In genomic region chr20:45436732-45437485, GRCh38 we compare ENCODE assay signal across 1 cellular context.
TF ChIP-seq lines count a peak whose summit lies in the region.

No MANE protein-coding gene starts in this region.

TF ChIP-seq in K562, 482 proteins besides CTCF, POLR2A, EP300 and RAD21 (continues in another document):
- TF ChIP-seq PHF21A (IDR thresholded peaks at IDR 0.05; ENCODE audit: borderline replicate concordance, low read depth) (0 out of 2 replicates have a peak, but pooled peaks have one; percentile 49), DEAF1 (CRISPR knock-in tag; IDR thresholded peaks at IDR 0.05) (peak; percentile 85), MYNN (IDR thresholded peaks at IDR 0.05) (0 out of 2 replicates have a peak, but pooled peaks have one; percentile 36), MYNN (CRISPR knock-in tag; IDR thresholded peaks at IDR 0.05) (no peak), BRD9 (IDR thresholded peaks at IDR 0.05; ENCODE audit: low read depth, partially characterized antibody) (peak; percentile 45), JUND (IDR thresholded peaks at IDR 0.05; ENCODE audit: borderline replicate concordance, low read depth, low read length) (0 out of 2 replicates have a peak, but pooled peaks have one; percentile 2), JUND (tag; IDR thresholded peaks at IDR 0.05; ENCODE audit: borderline replicate concordance, low read depth, low read length) (no peak; the same call in 2 of the 3 replicates), ATF7 (IDR thresholded peaks at IDR 0.05) (peak; percentile 65), CC2D1A (IDR thresholded peaks at IDR 0.05) (peak; percentile 66; the same call in 1 of the 2 replicates), GABPB1 (CRISPR knock-in tag; IDR thresholded peaks at IDR 0.05) (peak; percentile 59; the same call in 1 of the 2 replicates), MAZ (CRISPR knock-in tag; conservative IDR thresholded peaks at IDR 0.05 in 1 of 2, IDR thresholded peaks at IDR 0.05 in 1 of 2) (peak in 1 of 2 experiments; percentile 71; a peak in 2 of 4 replicates), SMC3 (conservative IDR thresholded peaks at IDR 0.05; ENCODE audit: insufficient read depth, low read depth, low read length) (peak; percentile 94), SP1 (CRISPR knock-in tag; IDR thresholded peaks at IDR 0.05) (no peak), ETV5 (CRISPR knock-in tag; IDR thresholded peaks at IDR 0.05; ENCODE audit: low read depth) (peak; percentile 60; the same call in 1 of the 2 replicates), MTA3 (IDR thresholded peaks at IDR 0.05; ENCODE audit: borderline replicate concordance) (peak; percentile 57; the same call in 1 of the 2 replicates), U2AF1 (optimal IDR thresholded peaks at IDR 0.05; ENCODE audit: low read depth, low read length) (no peak), ZNF696 (CRISPR knock-in tag; conservative IDR thresholded peaks at IDR 0.05) (no peak), RCOR1 (IDR thresholded peaks at IDR 0.05; ENCODE audit: borderline replicate concordance in 1 of 2, low read depth in 2 of 2, low read length in 2 of 2) (peak in 1 of 2 experiments; percentile 62; a peak in 2 of 4 replicates), ZNF217 (CRISPR knock-in tag; IDR thresholded peaks at IDR 0.05) (no peak), PRDM10 (IDR thresholded peaks at IDR 0.05; ENCODE audit: partially characterized antibody) (peak; percentile 81), ZNF431 (CRISPR knock-in tag; IDR thresholded peaks at IDR 0.05) (peak; percentile 37; the same call in 1 of the 2 replicates), LCOR (CRISPR knock-in tag; IDR thresholded peaks at IDR 0.05) (peak; percentile 14; the same call in 1 of the 2 replicates), CEBPZ (IDR thresholded peaks at IDR 0.05; ENCODE audit: borderline replicate concordance, low read depth, low read length) (no peak), KDM1A (IDR thresholded peaks at IDR 0.05) (no peak), ARID2 (IDR thresholded peaks at IDR 0.05) (peak; percentile 91), KAT7 (CRISPR knock-in tag; IDR thresholded peaks at IDR 0.05; ENCODE audit: borderline replicate concordance) (peak; percentile 37; the same call in 1 of the 2 replicates), L3MBTL2 (IDR thresholded peaks at IDR 0.05) (peak; percentile 42; the same call in 1 of the 2 replicates), STAG1 (CRISPR knock-in tag; IDR thresholded peaks at IDR 0.05; ENCODE audit: borderline replicate concordance) (peak; percentile 87), EGR1 (conservative IDR thresholded peaks at IDR 0.05) (peak; percentile 48; the same call in 1 of the 2 replicates), E2F1 (CRISPR knock-in tag; IDR thresholded peaks at IDR 0.05) (peak; percentile 23; the same call in 1 of the 2 replicates), TBP (optimal IDR thresholded peaks at IDR 0.05; ENCODE audit: low read depth, low read length) (peak; percentile 29), KLF1 (tag; IDR thresholded peaks at IDR 0.05) (0 out of 2 replicates have a peak, but pooled peaks have one; percentile 43), RBFOX2 (IDR thresholded peaks at IDR 0.05; ENCODE audit: low read depth, low read length) (peak; percentile 66), AFF4 (CRISPR knock-in tag; IDR thresholded peaks at IDR 0.05) (no peak), ESRRA (IDR thresholded peaks at IDR 0.05; ENCODE audit: borderline replicate concordance, low read depth) (peak; percentile 50; the same call in 1 of the 2 replicates), ZNF639 (CRISPR knock-in tag; conservative IDR thresholded peaks at IDR 0.05 in 1 of 2, IDR thresholded peaks at IDR 0.05 in 1 of 2) (no peak), MYBL2 (IDR thresholded peaks at IDR 0.05; ENCODE audit: low read depth) (no peak), MYBL2 (CRISPR knock-in tag; IDR thresholded peaks at IDR 0.05; ENCODE audit: borderline replicate concordance) (no peak), TCF7L2 (IDR thresholded peaks at IDR 0.05; ENCODE audit: low read depth, low read length) (no peak), ZEB2 (IDR thresholded peaks at IDR 0.05) (peak; percentile 49; the same call in 1 of the 2 replicates), KLF16 (IDR thresholded peaks at IDR 0.05) (0 out of 2 replicates have a peak, but pooled peaks have one; percentile 33), EP400 (IDR thresholded peaks at IDR 0.05) (0 out of 2 replicates have a peak, but pooled peaks have one; percentile 31), PHF8 (IDR thresholded peaks at IDR 0.05; ENCODE audit: borderline replicate concordance, low read length) (peak; percentile 26; the same call in 1 of the 2 replicates), SNIP1 (IDR thresholded peaks at IDR 0.05; ENCODE audit: low read depth) (no peak), ZBTB43 (CRISPR knock-in tag; IDR thresholded peaks at IDR 0.05) (0 out of 2 replicates have a peak, but pooled peaks have one; percentile 44), HCFC1 (IDR thresholded peaks at IDR 0.05; ENCODE audit: low read depth, low read length) (0 out of 2 replicates have a peak, but pooled peaks have one; percentile 25), TEAD4 (IDR thresholded peaks at IDR 0.05; ENCODE audit: low read length) (0 out of 2 replicates have a peak, but pooled peaks have one; percentile 4), TEAD4 (CRISPR knock-in tag; IDR thresholded peaks at IDR 0.05; ENCODE audit: borderline replicate concordance) (no peak), XRCC5 (IDR thresholded peaks at IDR 0.05; ENCODE audit: low read depth, low read length) (0 out of 2 replicates have a peak, but pooled peaks have one; percentile 64), SRF (CRISPR knock-in tag; IDR thresholded peaks at IDR 0.05) (peak in 1 of 2 experiments; percentile 39; a peak in 1 of 4 replicates), MCM3 (IDR thresholded peaks at IDR 0.05) (no peak), YY1 (IDR thresholded peaks at IDR 0.05; ENCODE audit: borderline replicate concordance in 1 of 3, control insufficient read depth in 1 of 3, extremely low read depth in 1 of 3, insufficient read depth in 3 of 3, insufficient read length in 1 of 3, insufficient replicate concordance in 2 of 3, low read depth in 1 of 3, low read length in 2 of 3) (peak in 1 of 3 experiments; percentile 59), TARDBP (IDR thresholded peaks at IDR 0.05) (peak; percentile 58; the same call in 1 of the 2 replicates)
